ENCODE assay signal across 32 cellular contexts in genomic region chr22:17343766-17344165, GRCh38. TPM values are rescaled to one million over a fixed set of nuclear protein-coding genes. Genes with fewer than 3 reads are reported as not detected.
"Had no signal": no experiment of that assay in that cellular context is flagged by ENCODE, and none has a peak within 500 bp of the region (broad histone marks: within the 10 kb centered on the region; RNA-seq: fewer than 3 reads in every experiment).

No MANE protein-coding gene starts in this region.

- H3K4me1 ChIP-seq: ascending aorta, neural progenitor cell, parathyroid adenoma, sigmoid colon, stomach, tibial artery had no signal

- H3K9me3 Mint-ChIP-seq: activated naive CD4-positive, alpha-beta T cell treated with anti-CD3 and anti-CD28 coated beads for 36 hours; activated naive CD8-positive, alpha-beta T cell treated with anti-CD3 and anti-CD28 coated beads, Interleukin-2, amount 10 ng/mL, durations not matched to agents 7 days and 5 days; effector memory CD8-positive, alpha-beta T cell; immature natural killer cell; natural killer cell; stimulated activated memory B cell treated with anti-CD40 and anti-IgM and Interleukin-4, amounts not matched to agents 10 μg/mL and 1 μg/mL and 100 μg/mL, for 72 hours had no signal

- H3K9ac ChIP-seq: neural progenitor cell, parathyroid adenoma had no signal

- H3K4me1 Mint-ChIP-seq: activated naive CD8-positive, alpha-beta T cell treated with anti-CD3 and anti-CD28 coated beads, Interleukin-2, amount 10 ng/mL, durations not matched to agents 7 days and 5 days; immature natural killer cell; natural killer cell; stimulated activated memory B cell treated with anti-CD40 and anti-IgM and Interleukin-4, amounts not matched to agents 10 μg/mL and 1 μg/mL and 100 μg/mL, for 72 hours had no signal

- H3K27ac Mint-ChIP-seq: activated naive CD4-positive, alpha-beta T cell treated with anti-CD3 and anti-CD28 coated beads for 36 hours; activated naive CD8-positive, alpha-beta T cell treated with anti-CD3 and anti-CD28 coated beads, Interleukin-2, amount 10 ng/mL, durations not matched to agents 7 days and 5 days; brain; effector memory CD8-positive, alpha-beta T cell; immature natural killer cell; natural killer cell; neural progenitor cell; stimulated activated memory B cell treated with anti-CD40 and anti-IgM and Interleukin-4, amounts not matched to agents 10 μg/mL and 1 μg/mL and 100 μg/mL, for 72 hours had no signal

- H3K4me3 Mint-ChIP-seq: activated naive CD4-positive, alpha-beta T cell treated with anti-CD3 and anti-CD28 coated beads for 36 hours; activated naive CD8-positive, alpha-beta T cell treated with anti-CD3 and anti-CD28 coated beads, Interleukin-2, amount 10 ng/mL, durations not matched to agents 7 days and 5 days; brain; effector memory CD8-positive, alpha-beta T cell; immature natural killer cell; natural killer cell; neural progenitor cell; stimulated activated memory B cell treated with anti-CD40 and anti-IgM and Interleukin-4, amounts not matched to agents 10 μg/mL and 1 μg/mL and 100 μg/mL, for 72 hours had no signal

- H3K27me3 ChIP-seq: ascending aorta, cardiac muscle cell, heart left ventricle, neural progenitor cell had no signal

- H3K36me3 Mint-ChIP-seq: activated naive CD8-positive, alpha-beta T cell treated with anti-CD3 and anti-CD28 coated beads, Interleukin-2, amount 10 ng/mL, durations not matched to agents 7 days and 5 days; brain; immature natural killer cell; natural killer cell; neural progenitor cell; stimulated activated memory B cell treated with anti-CD40 and anti-IgM and Interleukin-4, amounts not matched to agents 10 μg/mL and 1 μg/mL and 100 μg/mL, for 72 hours had no signal

- H3K79me2 ChIP-seq: parathyroid adenoma had no signal

- H3K4me3 ChIP-seq: ascending aorta, cardiac muscle cell, coronary artery, heart left ventricle, neural progenitor cell, psoas muscle, sigmoid colon, stomach, tibial artery had no signal

- H2AFZ ChIP-seq: neural progenitor cell, parathyroid adenoma had no signal

- ATAC-seq: effector memory CD8-positive, alpha-beta T cell; heart left ventricle; natural killer cell; psoas muscle; stimulated activated memory B cell treated with anti-CD40 and anti-IgM and Interleukin-4, amounts not matched to agents 10 μg/mL and 1 μg/mL and 100 μg/mL, for 72 hours had no signal

- DNase-seq: activated CD4-positive, alpha-beta T cell treated with anti-CD3 and anti-CD28 coated beads for 4 hours; activated CD4-positive, alpha-beta T cell treated with anti-CD3 and anti-CD28 coated beads, Interleukin-2, amount 50 U/mL, for 4 hours; activated CD4-positive, CD25-positive, alpha-beta regulatory T cell; activated effector memory CD4-positive, alpha-beta T cell treated with anti-CD3 and anti-CD28 coated beads, Interleukin-2, amount 50 U/mL, for 16 hours; activated naive CD4-positive, alpha-beta T cell treated with anti-CD3 and anti-CD28 coated beads for 36 hours; activated naive CD8-positive, alpha-beta T cell treated with anti-CD3 and anti-CD28 coated beads, Interleukin-2, amount 10 ng/mL, durations not matched to agents 7 days and 5 days; activated T-cell treated with anti-CD3 and anti-CD28 coated beads for 4 hours; cerebellar nuclear complex; effector memory CD8-positive, alpha-beta T cell; heart left ventricle; hypothalamus; immature natural killer cell; kidney; mesenchymal stem cell; natural killer cell; occipital lobe; psoas muscle; sigmoid colon; small intestine; stimulated activated CD4-positive, alpha-beta T cell treated with anti-CD3 and anti-CD28 coated beads, Interleukin-4, amount 100 ng/mL, for 24 hours; stimulated activated CD8-positive, alpha-beta memory T cell treated with anti-CD3 and anti-CD28 coated beads, Interleukin-4, amount 100 ng/mL, for 48 hours; stomach; T-helper 2 cell; tibial artery had no signal

- H3K27ac ChIP-seq: ascending aorta, cardiac muscle cell, coronary artery, heart left ventricle, neural progenitor cell, parathyroid adenoma, psoas muscle, sigmoid colon, stomach, tibial artery had no signal

- H3K4me2 ChIP-seq: neural progenitor cell had no signal

- H3K36me3 ChIP-seq: ascending aorta, cardiac muscle cell, heart left ventricle, neural progenitor cell, sigmoid colon, stomach, tibial artery had no signal

- H3K9me3 ChIP-seq: ascending aorta, heart left ventricle, psoas muscle, sigmoid colon, stomach, tibial artery had no signal

RNA-seq across cellular contexts. Expression of gene CECR2, which starts 25.5 kb away (rescaled TPM):
- total RNA-seq: fibroblast of villous mesenchyme had no signal
- polyA plus RNA-seq: immature natural killer cell had no signal
